1 cellular context compared by ENCODE assay signal in genomic region chr2:9112079-9112721, GRCh38.
TF ChIP-seq lines count a peak whose summit lies in the region.

No MANE protein-coding gene starts in this region.

TF ChIP-seq in IMR-90, 13 proteins besides CTCF, POLR2A, EP300 and RAD21 (continued from another document):
- TF ChIP-seq CHD1 (IDR thresholded peaks at IDR 0.05; ENCODE audit: low read depth, low read length) (no peak), RFX5 (IDR thresholded peaks at IDR 0.05; ENCODE audit: low read depth, low read length) (0 out of 2 replicates have a peak, but pooled peaks have one; percentile 10), FOS (IDR thresholded peaks at IDR 0.05; ENCODE audit: low read depth, low read length) (peak; percentile 98), RCOR1 (IDR thresholded peaks at IDR 0.05; ENCODE audit: insufficient replicate concordance, low read length) (no peak)
